Comparison of ENCODE assay signal across 39 cellular contexts in genomic region chr12:31514912-31515311, GRCh38.
"Had no signal": no experiment of that assay in that cellular context is flagged by ENCODE, and none has a peak within 500 bp of the region (broad histone marks: within the 10 kb centered on the region; RNA-seq: fewer than 3 reads in every experiment).

No MANE protein-coding gene starts in this region.

- H3K36me3 Mint-ChIP-seq: activated naive CD4-positive, alpha-beta T cell treated with anti-CD3 and anti-CD28 coated beads, Interleukin-2, amount 10 ng/mL, durations not matched to agents 7 days and 5 days; activated naive CD4-positive, alpha-beta T cell treated with anti-CD3 and anti-CD28 coated beads, Interleukin-2, amount 50 U/mL, for 24 hours; activated naive CD4-positive, alpha-beta T cell treated with anti-CD3 and anti-CD28 coated beads, Interleukin-2, amount 50 U/mL, for 72 hours; activated naive CD8-positive, alpha-beta T cell; activated naive CD8-positive, alpha-beta T cell treated with anti-CD3 and anti-CD28 coated beads for 36 hours; activated naive CD8-positive, alpha-beta T cell treated with anti-CD3 and anti-CD28 coated beads, Interleukin-2, amount 10 ng/mL, durations not matched to agents 7 days and 5 days had no signal

- H3K9me3 Mint-ChIP-seq: activated naive CD4-positive, alpha-beta T cell treated with anti-CD3 and anti-CD28 coated beads for 36 hours; activated naive CD4-positive, alpha-beta T cell treated with anti-CD3 and anti-CD28 coated beads, Interleukin-2, amount 10 ng/mL, durations not matched to agents 7 days and 5 days; activated naive CD4-positive, alpha-beta T cell treated with anti-CD3 and anti-CD28 coated beads, Interleukin-2, amount 50 U/mL, for 24 hours; activated naive CD4-positive, alpha-beta T cell treated with anti-CD3 and anti-CD28 coated beads, Interleukin-2, amount 50 U/mL, for 72 hours; activated naive CD8-positive, alpha-beta T cell treated with anti-CD3 and anti-CD28 coated beads for 36 hours; activated naive CD8-positive, alpha-beta T cell treated with anti-CD3 and anti-CD28 coated beads, Interleukin-2, amount 10 ng/mL, durations not matched to agents 7 days and 5 days; activated naive CD8-positive, alpha-beta T cell treated with anti-CD3 and anti-CD28 coated beads, Interleukin-2, amount 50 U/mL, for 24 hours; activated T-cell treated with anti-CD3 and anti-CD28 coated beads, Interleukin-2, amount 50 U/mL, for 24 hours; activated T-cell treated with anti-CD3 and anti-CD28 coated beads, Interleukin-2, amount 50 U/mL, for 4 hours; activated T-cell treated with anti-CD3 and anti-CD28 coated beads, Interleukin-2, amount 50 U/mL, for 72 hours; activated T-helper 1 cell treated with anti-CD3 and anti-CD28 coated beads, Interleukin-12 subunit alpha, Interleukin-12 subunit beta, Interleukin-2, Interleukin-4 antibody, amounts not matched to agents 30 ng/mL and 10 ng/mL and 1 ng/mL, durations not matched to agents 14 hours and 24 hours and 36 hours; activated T-helper 17 cell treated with anti-CD3 and anti-CD28 coated beads, Interleukin-2, amount 50 U/mL, for 72 hours; activated T-helper 2 cell treated with anti-CD3 and anti-CD28 coated beads, Interferon-gamma antibody, Interleukin-2, Interleukin-4, amounts not matched to agents 10 μg/mL and 5 μg/mL and 100 μg/mL, durations not matched to agents 14 hours and 24 hours and 36 hours; central memory CD8-positive, alpha-beta T cell had no signal

- ATAC-seq: activated naive CD4-positive, alpha-beta T cell treated with anti-CD3 and anti-CD28 coated beads, Interleukin-2, amount 50 U/mL, for 72 hours; activated naive CD8-positive, alpha-beta T cell treated with anti-CD3 and anti-CD28 coated beads, Interleukin-2, amount 50 U/mL, for 24 hours; activated T-cell treated with anti-CD3 and anti-CD28 coated beads, Interleukin-2, amount 50 U/mL, for 4 hours; activated T-cell treated with anti-CD3 and anti-CD28 coated beads, Interleukin-2, amount 50 U/mL, for 72 hours; activated T-helper 17 cell treated with anti-CD3 and anti-CD28 coated beads, Interleukin-2, amount 50 U/mL, for 72 hours; body of pancreas had no signal

- FAIRE-seq: astrocyte, bronchial epithelial cell had no signal

- DNase-seq: activated effector memory CD4-positive, alpha-beta T cell treated with anti-CD3 and anti-CD28 coated beads, Interleukin-2, amount 50 U/mL, for 16 hours; activated effector memory CD4-positive, alpha-beta T cell treated with Interleukin-2 at 50 U/mL for 16 hours; activated gamma-delta T cell; activated gamma-delta T cell treated with Interleukin-2 at 50 U/mL for 16 hours; activated naive CD4-positive, alpha-beta T cell; activated naive CD4-positive, alpha-beta T cell treated with anti-CD3 and anti-CD28 coated beads for 36 hours; activated naive CD4-positive, alpha-beta T cell treated with anti-CD3 and anti-CD28 coated beads, Interleukin-2, amount 10 ng/mL, durations not matched to agents 7 days and 5 days; activated naive CD4-positive, alpha-beta T cell treated with anti-CD3 and anti-CD28 coated beads, Interleukin-2, amount 50 U/mL, for 16 hours; activated naive CD4-positive, alpha-beta T cell treated with Interleukin-2 at 50 U/mL for 16 hours; activated naive CD8-positive, alpha-beta T cell treated with anti-CD3 and anti-CD28 coated beads for 36 hours; activated naive CD8-positive, alpha-beta T cell treated with anti-CD3 and anti-CD28 coated beads, Interleukin-2, amount 10 ng/mL, durations not matched to agents 7 days and 5 days; activated naive CD8-positive, alpha-beta T cell treated with anti-CD3 and anti-CD28 coated beads, Interleukin-2, amount 50 U/mL, for 24 hours; activated T-cell treated with anti-CD3 and anti-CD28 coated beads, Interleukin-2, amount 50 U/mL, for 24 hours; activated T-cell treated with anti-CD3 and anti-CD28 coated beads, Interleukin-2, amount 50 U/mL, for 4 hours; activated T-cell treated with anti-CD3 and anti-CD28 coated beads, Interleukin-2, amount 50 U/mL, for 48 hours; activated T-cell treated with anti-CD3 and anti-CD28 coated beads, Interleukin-2, amount 50 U/mL, for 72 hours; adrenal gland; amniotic stem cell; amygdala; anterior cingulate cortex; aorta; body of pancreas; brain microvascular endothelial cell; caudate nucleus; central memory CD4-positive, alpha-beta T cell; cerebellar nuclear complex had no signal

- H3K27me3 ChIP-seq: adrenal gland, ascending aorta, body of pancreas, brain microvascular endothelial cell, breast epithelium, cardiac muscle cell had no signal

- H3K27ac ChIP-seq: adrenal gland, ascending aorta, body of pancreas, brain microvascular endothelial cell, breast epithelium, cardiac muscle cell had no signal

- H3K27ac Mint-ChIP-seq: activated naive CD4-positive, alpha-beta T cell treated with anti-CD3 and anti-CD28 coated beads for 36 hours; activated naive CD4-positive, alpha-beta T cell treated with anti-CD3 and anti-CD28 coated beads, Interleukin-2, amount 10 ng/mL, durations not matched to agents 7 days and 5 days; activated naive CD4-positive, alpha-beta T cell treated with anti-CD3 and anti-CD28 coated beads, Interleukin-2, amount 50 U/mL, for 24 hours; activated naive CD4-positive, alpha-beta T cell treated with anti-CD3 and anti-CD28 coated beads, Interleukin-2, amount 50 U/mL, for 72 hours; activated naive CD8-positive, alpha-beta T cell; activated naive CD8-positive, alpha-beta T cell treated with anti-CD3 and anti-CD28 coated beads for 36 hours; activated naive CD8-positive, alpha-beta T cell treated with anti-CD3 and anti-CD28 coated beads, Interleukin-2, amount 10 ng/mL, durations not matched to agents 7 days and 5 days; activated naive CD8-positive, alpha-beta T cell treated with anti-CD3 and anti-CD28 coated beads, Interleukin-2, amount 50 U/mL, for 24 hours; activated T-cell treated with anti-CD3 and anti-CD28 coated beads, Interleukin-2, amount 50 U/mL, for 24 hours; activated T-cell treated with anti-CD3 and anti-CD28 coated beads, Interleukin-2, amount 50 U/mL, for 72 hours; activated T-helper 1 cell treated with anti-CD3 and anti-CD28 coated beads, Interleukin-12 subunit alpha, Interleukin-12 subunit beta, Interleukin-2, Interleukin-4 antibody, amounts not matched to agents 30 ng/mL and 10 ng/mL and 1 ng/mL, durations not matched to agents 14 hours and 24 hours and 36 hours; activated T-helper 17 cell treated with anti-CD3 and anti-CD28 coated beads, Interleukin-2, amount 50 U/mL, for 72 hours; activated T-helper 2 cell treated with anti-CD3 and anti-CD28 coated beads, Interferon-gamma antibody, Interleukin-2, Interleukin-4, amounts not matched to agents 10 μg/mL and 5 μg/mL and 100 μg/mL, durations not matched to agents 14 hours and 24 hours and 36 hours; brain had no signal

- H3K4me1 Mint-ChIP-seq: activated naive CD4-positive, alpha-beta T cell treated with anti-CD3 and anti-CD28 coated beads, Interleukin-2, amount 10 ng/mL, durations not matched to agents 7 days and 5 days; activated naive CD4-positive, alpha-beta T cell treated with anti-CD3 and anti-CD28 coated beads, Interleukin-2, amount 50 U/mL, for 24 hours; activated naive CD8-positive, alpha-beta T cell treated with anti-CD3 and anti-CD28 coated beads for 36 hours; activated naive CD8-positive, alpha-beta T cell treated with anti-CD3 and anti-CD28 coated beads, Interleukin-2, amount 10 ng/mL, durations not matched to agents 7 days and 5 days; activated T-helper 17 cell treated with anti-CD3 and anti-CD28 coated beads, Interleukin-2, amount 50 U/mL, for 72 hours; central memory CD8-positive, alpha-beta T cell had no signal

- H3K36me3 ChIP-seq: adrenal gland, ascending aorta, brain microvascular endothelial cell, breast epithelium, cardiac muscle cell had no signal

- H3K4me3 ChIP-seq: adrenal gland, ascending aorta, body of pancreas, breast epithelium, cardiac muscle cell had no signal

- H3K27me3 Mint-ChIP-seq: activated naive CD4-positive, alpha-beta T cell treated with anti-CD3 and anti-CD28 coated beads, Interleukin-2, amount 50 U/mL, for 24 hours; activated naive CD8-positive, alpha-beta T cell; activated naive CD8-positive, alpha-beta T cell treated with anti-CD3 and anti-CD28 coated beads for 36 hours; activated naive CD8-positive, alpha-beta T cell treated with anti-CD3 and anti-CD28 coated beads, Interleukin-2, amount 50 U/mL, for 24 hours; activated T-cell treated with anti-CD3 and anti-CD28 coated beads, Interleukin-2, amount 50 U/mL, for 24 hours; brain; central memory CD8-positive, alpha-beta T cell had no signal

- H3K9me3 ChIP-seq: adrenal gland, ascending aorta, body of pancreas, breast epithelium had no signal

- H3K4me3 Mint-ChIP-seq: activated naive CD4-positive, alpha-beta T cell treated with anti-CD3 and anti-CD28 coated beads for 36 hours; activated naive CD4-positive, alpha-beta T cell treated with anti-CD3 and anti-CD28 coated beads, Interleukin-2, amount 10 ng/mL, durations not matched to agents 7 days and 5 days; activated naive CD4-positive, alpha-beta T cell treated with anti-CD3 and anti-CD28 coated beads, Interleukin-2, amount 50 U/mL, for 24 hours; activated naive CD8-positive, alpha-beta T cell; activated naive CD8-positive, alpha-beta T cell treated with anti-CD3 and anti-CD28 coated beads for 36 hours; activated naive CD8-positive, alpha-beta T cell treated with anti-CD3 and anti-CD28 coated beads, Interleukin-2, amount 10 ng/mL, durations not matched to agents 7 days and 5 days; activated naive CD8-positive, alpha-beta T cell treated with anti-CD3 and anti-CD28 coated beads, Interleukin-2, amount 50 U/mL, for 24 hours; activated T-cell treated with anti-CD3 and anti-CD28 coated beads, Interleukin-2, amount 50 U/mL, for 24 hours; activated T-cell treated with anti-CD3 and anti-CD28 coated beads, Interleukin-2, amount 50 U/mL, for 4 hours; activated T-cell treated with anti-CD3 and anti-CD28 coated beads, Interleukin-2, amount 50 U/mL, for 72 hours; activated T-helper 1 cell treated with anti-CD3 and anti-CD28 coated beads, Interleukin-12 subunit alpha, Interleukin-12 subunit beta, Interleukin-2, Interleukin-4 antibody, amounts not matched to agents 30 ng/mL and 10 ng/mL and 1 ng/mL, durations not matched to agents 14 hours and 24 hours and 36 hours; activated T-helper 17 cell treated with anti-CD3 and anti-CD28 coated beads, Interleukin-2, amount 50 U/mL, for 72 hours; brain; central memory CD8-positive, alpha-beta T cell had no signal
